Comparison of ENCODE assay signal across 8 cellular contexts in the genomic region with DNA sequence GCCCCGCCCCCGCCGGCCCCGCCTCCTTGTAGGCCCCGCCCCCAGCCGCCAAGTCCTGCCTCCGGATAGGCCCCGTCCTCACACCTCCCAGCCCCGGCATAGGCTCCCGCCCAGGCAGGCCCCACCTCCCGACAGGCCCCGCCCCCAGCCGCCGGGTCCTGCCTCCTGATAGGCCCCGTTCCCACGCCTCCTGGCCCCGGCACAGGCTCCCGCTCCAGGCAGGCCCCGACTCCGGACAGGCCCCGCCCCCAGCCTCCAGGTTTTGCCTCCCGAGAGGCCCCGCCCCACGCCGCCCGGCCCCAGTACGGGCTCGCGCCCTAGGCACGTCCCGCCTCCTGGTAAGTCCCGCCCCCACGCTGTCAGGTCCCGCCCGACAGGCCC.
DNase-seq lines count a peak whose midpoint lies in the region; ATAC-seq, FAIRE-seq and TF ChIP-seq lines count a peak whose summit lies in the region.

No MANE protein-coding gene starts in this region.

- no peaks in the 10 kb centered on the region for H3K27me3 ChIP-seq in layer of hippocampus (ENCODE audit: control insufficient read depth, insufficient read depth, low read length)

- peak overlapping the region; percentile 84 for H3K27ac ChIP-seq in layer of hippocampus (ENCODE audit: low read depth, low read length)

- no peak for TF ChIP-seq CTCF in AG10803 (conservative IDR thresholded peaks at IDR 0.05; ENCODE audit: low read length)
- TF ChIP-seq CTCF in choroid plexus epithelial cell (conservative IDR thresholded peaks at IDR 0.05; ENCODE audit: low read depth, low read length), result no peak

- peak; percentile 68 for FAIRE-seq in GM19239 (lab: Jason Lieb, UNC)

- peak; percentile 75 for ATAC-seq in HG03378 (IDR thresholded peaks at IDR 0.05; ENCODE audit: unreplicated experiment)

- DNase-seq in AG10803 (ENCODE audit: low read depth) (peak; percentile 98), GM19239 (ENCODE audit: insufficient read length, low spot score) (peak; percentile 100), NCI-H446 (lab: John Stamatoyannopoulos, UW) (peak; percentile 97 to 99), choroid plexus epithelial cell (ENCODE audit: low read depth) (peak; percentile 99)
- peak; percentile 98 to 99 for DNase-seq in activated CD4-positive, alpha-beta T cell treated with anti-CD3 and anti-CD28 coated beads for 4 hours
- peak; percentile 80 to 96 (median 94) for DNase-seq in stimulated activated CD4-positive, alpha-beta T cell treated with anti-CD3 and anti-CD28 coated beads, Interleukin-1b, Interleukin-23, amount 100 ng/mL, for 24 hours (ENCODE audit: low read depth in 4 of 4, low spot score in 1 of 4)

- H3K4me3 ChIP-seq in AG10803 (ENCODE audit: low read length) (peak overlapping the region; percentile 92), choroid plexus epithelial cell (ENCODE audit: low read depth, low read length) (peak overlapping the region; percentile 88)

Comparison
In these comparisons a context has a peak if more than half of its experiments do, and no peak if none do; other contexts are left out.
1. Peak in every context shown above with its lines: DNase-seq, ATAC-seq, H3K4me3 ChIP-seq and H3K27ac ChIP-seq.